Comparison of ENCODE assay signal across 8 cellular contexts in genomic region chr19:57815247-57816075, GRCh38. TPM values are rescaled to one million over a fixed set of nuclear protein-coding genes. Genes with fewer than 3 reads are reported as not detected.
DNase-seq lines count a peak whose midpoint lies in the region; ATAC-seq, FAIRE-seq and TF ChIP-seq lines count a peak whose summit lies in the region.

No MANE protein-coding gene starts in this region.

- H3K36me3 ChIP-seq in OCI-LY1 (ENCODE audit: insufficient read depth, low read length) (peaks cover 8% of the 10 kb centered on the region; the same call in 1 of the 2 replicates), H1 (ENCODE audit: control insufficient read depth in 2 of 4, insufficient read depth in 4 of 4, low read length in 3 of 4) (peaks cover 2 to 14% (median 5%) of the 10 kb centered on the region in 4 experiments; a peak in 5 of 8 replicates), osteoblast (ENCODE audit: insufficient read depth, low read length) (peaks cover 6% of the 10 kb centered on the region)

- WGBS in H1 (ENCODE audit: extremely low coverage in 1 of 2, insufficient coverage in 1 of 2, insufficient read length in 1 of 2, insufficient replicate concordance in 2 of 2, low coverage in 1 of 2, low lambda C conversion rate in 2 of 2, missing lambda C conversion rate in 1 of 2), 2 experiments, result 92% methylated on average over 17 of the region's 17 CpGs; no CpG with 5 or more reads in 1 of the 2 experiments

- H3K27ac ChIP-seq in CD4-positive, alpha-beta T cell (ENCODE audit: low read depth, low read length), result peak overlapping the region; percentile 55
- H3K27ac ChIP-seq in OCI-LY1 (ENCODE audit: low read depth, low read length, poor library complexity, severe bottlenecking), result no peak overlapping the region
- H3K27ac ChIP-seq in H1 (ENCODE audit: low read depth, low read length), result no peak overlapping the region
- peak overlapping the region; percentile 61 for H3K27ac ChIP-seq in osteoblast (ENCODE audit: low read depth, low read length)

- H3K56ac ChIP-seq in H1 (replicated peaks; ENCODE audit: insufficient read length, low read depth, low read length), result no peak overlapping the region

- peak overlapping the region; percentile 94 for H3K27ac Mint-ChIP-seq in CD4-positive, alpha-beta T cell

- H3K4ac ChIP-seq in H1 (replicated peaks; ENCODE audit: insufficient read length, low read depth, low read length), result no peak overlapping the region

- H3K4me3 ChIP-seq in OCI-LY1 (ENCODE audit: low read depth, low read length, poor library complexity, severe bottlenecking) (peak overlapping the region; percentile 94), H1 (ENCODE audit: extremely low read depth in 1 of 4, insufficient read depth in 2 of 4, low read depth in 3 of 4, low read length in 4 of 4) (peak overlapping the region in 1 of 4 experiments; percentile 99; a peak in 2 of 8 replicates), osteoblast (ENCODE audit: insufficient read depth, low read length) (peak overlapping the region; percentile 92)

- no peaks in the 10 kb centered on the region for H3K9me2 ChIP-seq in OCI-LY1 (ENCODE audit: low read depth, low read length)

- H3K4me3 Mint-ChIP-seq in CD4-positive, alpha-beta T cell, result peak overlapping the region; percentile 97

- peaks cover 17% of the 10 kb centered on the region for H3K79me2 ChIP-seq in OCI-LY1 (ENCODE audit: insufficient read depth, low read length)
- peaks cover 2 to 18% of the 10 kb centered on the region in 2 experiments; a peak in 3 of 4 replicates for H3K79me2 ChIP-seq in H1 (ENCODE audit: control insufficient read depth in 1 of 2, insufficient read depth in 2 of 2, low read length in 2 of 2)
- H3K79me2 ChIP-seq in osteoblast (ENCODE audit: insufficient read depth, low read length), result peaks cover 30% of the 10 kb centered on the region

- H3K4me1 ChIP-seq in OCI-LY1 (ENCODE audit: insufficient read depth, low read length, severe bottlenecking) (peaks cover 40% of the 10 kb centered on the region), H1 (replicated peaks in 1 of 4; ENCODE audit: control insufficient read depth in 3 of 4, insufficient read depth in 4 of 4, low read length in 3 of 4) (peaks cover 0 to 4% (median 3%) of the 10 kb centered on the region in 4 experiments; a peak in 5 of 7 replicates), osteoblast (ENCODE audit: insufficient read depth, low read length) (peaks cover 7% of the 10 kb centered on the region)

- POLR2A ChIA-PET in CD4-positive, alpha-beta T cell (lab: Charles Lee), result interaction anchor here (0.6 to 1.9 kb wide), 15 partner anchors 15 to 201 kb away, joined by 3 to 17 read pairs (median 4); partner anchors contain the start of genes ZNF134, ZNF154, ZNF211 and ZNF417
- POLR2A ChIA-PET in H1 (lab: Charles Lee; ENCODE audit: partially characterized antibody), result interaction anchor here (0.6 to 3.5 kb wide), 21 partner anchors 11 to 483 kb away, joined by 3 to 36 read pairs (median 3); partner anchors contain the start of genes ZNF135, ZNF154, ZNF586 and ZNF587

- H3K36me3 Mint-ChIP-seq in CD4-positive, alpha-beta T cell (ENCODE audit: low read depth), result peaks cover 44% of the 10 kb centered on the region

- H3K14ac ChIP-seq in H1 (ENCODE audit: insufficient read length), result no peak overlapping the region

- H3K9me3 Mint-ChIP-seq in CD4-positive, alpha-beta T cell, result no peaks in the 10 kb centered on the region

- no peak for ATAC-seq in CD4-positive, alpha-beta T cell (ENCODE audit: poor library complexity)
- ATAC-seq in GM19328 (IDR thresholded peaks at IDR 0.05; ENCODE audit: unreplicated experiment) (no peak), HG02588 (IDR thresholded peaks at IDR 0.05; ENCODE audit: unreplicated experiment) (no peak)

- H2BK5ac ChIP-seq in H1 (ENCODE audit: low read depth, low read length), result no peak overlapping the region

- H3K23me2 ChIP-seq in H1 (ENCODE audit: low read depth, low read length), result peaks cover 7% of the 10 kb centered on the region

- no peaks in the 10 kb centered on the region for H3F3A ChIP-seq in OCI-LY1 (ENCODE audit: insufficient read depth, low read length)

- no peak overlapping the region for H2AK5ac ChIP-seq in H1 (ENCODE audit: low read depth, low read length)

- H2BK20ac ChIP-seq in H1 (ENCODE audit: low read length), result no peak overlapping the region

- no peak overlapping the region for H2AFZ ChIP-seq in OCI-LY1 (ENCODE audit: low read length)
- H2AFZ ChIP-seq in H1 (ENCODE audit: low read length), result no peak overlapping the region
- no peak overlapping the region for H2AFZ ChIP-seq in osteoblast (ENCODE audit: low read length)

- TF ChIP-seq RAD21 in H1 (IDR thresholded peaks at IDR 0.05 in 1 of 2, conservative IDR thresholded peaks at IDR 0.05 in 1 of 2; ENCODE audit: low read depth in 2 of 2, low read length in 2 of 2), result no peak

- H3K9ac ChIP-seq in OCI-LY1 (ENCODE audit: low read length) (peak overlapping the region; percentile 92), H1 (replicated peaks in 1 of 4; ENCODE audit: extremely low read depth in 1 of 4, low read depth in 3 of 4, low read length in 3 of 4) (no peak overlapping the region)

- H2BK12ac ChIP-seq in H1 (ENCODE audit: low read depth, low read length), result no peak overlapping the region

- TF ChIP-seq CTCF in CD4-positive, alpha-beta T cell (IDR thresholded peaks at IDR 0.05), result no peak
- TF ChIP-seq CTCF in OCI-LY1 (IDR thresholded peaks at IDR 0.05; ENCODE audit: low read length), result no peak
- TF ChIP-seq CTCF in H1 (IDR thresholded peaks at IDR 0.05; ENCODE audit: control extremely low read depth in 1 of 3, insufficient read depth in 1 of 3, low read depth in 1 of 3, low read length in 3 of 3), result no peak
- TF ChIP-seq CTCF in osteoblast (IDR thresholded peaks at IDR 0.05; ENCODE audit: extremely low read depth, low read depth, low read length), result no peak

- no peaks in the 10 kb centered on the region for H3K27me3 ChIP-seq in CD4-positive, alpha-beta T cell (ENCODE audit: control insufficient read depth, insufficient read depth, low read length)
- H3K27me3 ChIP-seq in OCI-LY1 (ENCODE audit: insufficient read depth, low read length), result no peaks in the 10 kb centered on the region
- no peaks in the 10 kb centered on the region for H3K27me3 ChIP-seq in H1 (replicated peaks in 1 of 4; ENCODE audit: control insufficient read depth in 3 of 4, extremely low read depth in 1 of 4, insufficient read depth in 3 of 4, low read length in 3 of 4)
- no peaks in the 10 kb centered on the region for H3K27me3 ChIP-seq in osteoblast (ENCODE audit: insufficient read depth, low read length)

- H4K8ac ChIP-seq in H1 (ENCODE audit: extremely low read depth, insufficient read depth, low read length), result peak overlapping the region; percentile 53; the same call in 1 of the 2 replicates

- no peak for TF ChIP-seq POLR2A in H1 (IDR thresholded peaks at IDR 0.05; ENCODE audit: control extremely low read depth in 1 of 2, low read depth in 2 of 2, low read length in 2 of 2)

- CTCF ChIA-PET in CD4-positive, alpha-beta T cell (lab: Charles Lee), result interaction anchor here (1.0 kb wide), 1 partner anchor 46 kb away, joined by 4 read pairs; the partner anchor contains the start of gene ZNF586
- CTCF ChIA-PET in H1 (lab: Charles Lee; ENCODE audit: partially characterized antibody), result interaction anchor here (0.6 to 1.6 kb wide), 3 partner anchors 10 to 350 kb away, joined by 4 read pairs; no protein-coding TSS in a partner anchor

- H3K18ac ChIP-seq in H1 (ENCODE audit: extremely low read depth, low read length), result no peak overlapping the region

- H3K23ac ChIP-seq in H1 (ENCODE audit: insufficient read length), result no peak overlapping the region

- H4K5ac ChIP-seq in H1 (ENCODE audit: insufficient read length, low read depth, low read length), result no peak overlapping the region

- 0 out of 2 replicates have a peak, but pooled peaks cover 2% of the 10 kb centered on the region for H3K79me1 ChIP-seq in H1 (ENCODE audit: low read depth, low read length)

- no peak for DNase-seq in CD4-positive, alpha-beta T cell
- DNase-seq in H1 (ENCODE audit: low read depth in 1 of 2, low spot score in 2 of 2) (no peak), osteoblast (ENCODE audit: insufficient read length, low spot score, missing footprints) (no peak), UCSD-AML1 (lab: John Stamatoyannopoulos, UW; ENCODE audit: unreplicated experiment) (no peak), SW 1271 (lab: John Stamatoyannopoulos, UW) (no peak)

- no peaks in the 10 kb centered on the region for H3K9me3 ChIP-seq in CD4-positive, alpha-beta T cell (ENCODE audit: control insufficient read depth, low read length)
- H3K9me3 ChIP-seq in OCI-LY1 (ENCODE audit: low read length) (no peaks in the 10 kb centered on the region), H1 (ENCODE audit: insufficient read depth in 2 of 2, low read depth in 1 of 2, low read length in 1 of 2) (no peaks in the 10 kb centered on the region), osteoblast (ENCODE audit: low read depth, low read length) (no peaks in the 10 kb centered on the region)

- peak overlapping the region; percentile 92 for H3K4me2 ChIP-seq in OCI-LY1 (ENCODE audit: low read length)
- H3K4me2 ChIP-seq in H1 (ENCODE audit: insufficient read depth in 1 of 2, low read depth in 2 of 2, low read length in 2 of 2), result peak overlapping the region; percentile 52 to 94; a peak in 3 of 4 replicates
- H3K4me2 ChIP-seq in osteoblast (ENCODE audit: insufficient read depth, low read length), result peak overlapping the region; percentile 75

- intact Hi-C loops in CD4-positive, alpha-beta T cell (cut with DNase I, micrococcal nuclease), result loop anchor here (5.0 to 10.0 kb wide), 3 partner anchors 339 to 509 kb away; partner anchors contain the start of genes ZNF17 (in 1 of the 2), ZNF329 (in 1 of the 2) and ZSCAN22 (in 1 of the 2)

- no peak overlapping the region for H2BK120ac ChIP-seq in H1 (replicated peaks; ENCODE audit: low read depth, low read length)

- H2BK15ac ChIP-seq in H1 (ENCODE audit: low read length), result no peak overlapping the region

- no peak for FAIRE-seq in H1 (lab: Jason Lieb, UNC)

- no peak for TF ChIP-seq EP300 in H1 (IDR thresholded peaks at IDR 0.05; ENCODE audit: borderline replicate concordance in 1 of 2, low read depth in 2 of 2, low read length in 2 of 2)

- no peaks in the 10 kb centered on the region for H3K27me3 Mint-ChIP-seq in CD4-positive, alpha-beta T cell

- peaks cover 55% of the 10 kb centered on the region for H3K4me1 Mint-ChIP-seq in CD4-positive, alpha-beta T cell (ENCODE audit: low read depth)

- no peak overlapping the region for H4K91ac ChIP-seq in H1 (replicated peaks; ENCODE audit: insufficient read length, low read length)

- H4K20me1 ChIP-seq in OCI-LY1 (ENCODE audit: insufficient read depth, low read length), result no peaks in the 10 kb centered on the region
- peaks cover 0 to 6% of the 10 kb centered on the region in 2 experiments for H4K20me1 ChIP-seq in H1 (replicated peaks in 1 of 2; ENCODE audit: control insufficient read depth in 1 of 2, insufficient read depth in 2 of 2, low read length in 2 of 2)
- H4K20me1 ChIP-seq in osteoblast (ENCODE audit: insufficient read depth, low read length), result no peaks in the 10 kb centered on the region

RNA-seq across cellular contexts. Expression of gene ZNF552, which starts 0.7 kb away (rescaled TPM):
- total RNA-seq in CD4-positive, alpha-beta T cell, result 10 to 100 TPM; 22.2 to 22.3 TPM
- 10.6 and 11.6 TPM in 2 replicates for total RNA-seq in H1 (2021; fragmentation: NEBNext Ultra II Directional; extraction: Animal tissue kit (Norgen Biotek cat#: 25700))
- polyA plus RNA-seq in H1 (2011; rRNA removed), result 5.9 and 8.8 TPM in 2 replicates
- 8.8 TPM for polyA plus RNA-seq in H1 (2011; cell fraction: cytosol; rRNA removed)
- polyA plus RNA-seq in H1 (2011; cell fraction: nucleus; rRNA removed), result 10.0 TPM
- polyA plus RNA-seq in H1 (2012, experiment 1 of 2), result 8.4 to 11.8 TPM (median 9.1 TPM) in 4 replicates
- 1.9 TPM for polyA plus RNA-seq in H1 (2012, experiment 2 of 2)
- 6.5 TPM for polyA plus RNA-seq in H1 (2013, experiment 1 of 2)
- polyA plus RNA-seq in H1 (2013, experiment 2 of 2), result 7.1 TPM
- 14.2 and 21.6 TPM in 2 replicates for polyA minus RNA-seq in H1 (2011; rRNA and poly(A)+ RNA removed)
- polyA minus RNA-seq in H1 (2011; cell fraction: cytosol; rRNA and poly(A)+ RNA removed), result 6.5 TPM
- 20.9 TPM for polyA minus RNA-seq in H1 (2011; cell fraction: nucleus; rRNA and poly(A)+ RNA removed)
- total RNA-seq in osteoblast, result 5.8 and 5.9 TPM in 2 replicates

RNA-seq across cellular contexts. Expression of gene ZNF587B, which starts 14.6 kb away (rescaled TPM):
- total RNA-seq in CD4-positive, alpha-beta T cell, result 10 to 100 TPM; 23.0 to 23.8 TPM
- 53.7 and 60.1 TPM in 2 replicates for total RNA-seq in H1 (2021; fragmentation: NEBNext Ultra II Directional; extraction: Animal tissue kit (Norgen Biotek cat#: 25700))
- polyA plus RNA-seq in H1 (2011; rRNA removed), result 11.3 and 13.8 TPM in 2 replicates
- 23.1 TPM for polyA plus RNA-seq in H1 (2011; cell fraction: cytosol; rRNA removed)
- polyA plus RNA-seq in H1 (2011; cell fraction: nucleus; rRNA removed), result 18.4 TPM
- polyA plus RNA-seq in H1 (2012, experiment 1 of 2), result 22.1 to 36.7 TPM (median 26.4 TPM) in 4 replicates
- 5.6 TPM for polyA plus RNA-seq in H1 (2012, experiment 2 of 2)
- polyA plus RNA-seq in H1 (2013, experiment 1 of 2), result 23.9 TPM
- 22.1 TPM for polyA plus RNA-seq in H1 (2013, experiment 2 of 2)
- 71.9 and 78.7 TPM in 2 replicates for polyA minus RNA-seq in H1 (2011; rRNA and poly(A)+ RNA removed)
- 42.6 TPM for polyA minus RNA-seq in H1 (2011; cell fraction: cytosol; rRNA and poly(A)+ RNA removed)
- polyA minus RNA-seq in H1 (2011; cell fraction: nucleus; rRNA and poly(A)+ RNA removed), result 44.1 TPM
- total RNA-seq in osteoblast, result 21.2 and 24.2 TPM in 2 replicates

RNA-seq across cellular contexts. Expression of gene ZNF587, which starts 34.2 kb away (rescaled TPM):
- 10 to 100 TPM; 37.6 to 41.5 TPM for total RNA-seq in CD4-positive, alpha-beta T cell
- total RNA-seq in H1 (2021; fragmentation: NEBNext Ultra II Directional; extraction: Animal tissue kit (Norgen Biotek cat#: 25700)), result 41.5 and 42.1 TPM in 2 replicates
- 17.4 and 18.1 TPM in 2 replicates for polyA plus RNA-seq in H1 (2011; rRNA removed)
- 16.2 TPM for polyA plus RNA-seq in H1 (2011; cell fraction: cytosol; rRNA removed)
- polyA plus RNA-seq in H1 (2011; cell fraction: nucleus; rRNA removed), result 20.1 TPM
- polyA plus RNA-seq in H1 (2012, experiment 1 of 2), result 16.8 to 19.8 TPM (median 18.6 TPM) in 4 replicates
- polyA plus RNA-seq in H1 (2012, experiment 2 of 2), result 4.3 TPM
- polyA plus RNA-seq in H1 (2013, experiment 1 of 2), result 19.7 TPM
- polyA plus RNA-seq in H1 (2013, experiment 2 of 2), result 17.0 TPM
- polyA minus RNA-seq in H1 (2011; rRNA and poly(A)+ RNA removed), result 24.8 and 34.3 TPM in 2 replicates
- polyA minus RNA-seq in H1 (2011; cell fraction: cytosol; rRNA and poly(A)+ RNA removed), result 20.0 TPM
- polyA minus RNA-seq in H1 (2011; cell fraction: nucleus; rRNA and poly(A)+ RNA removed), result 24.2 TPM
- total RNA-seq in osteoblast, result 21.8 and 26.4 TPM in 2 replicates

RNA-seq across cellular contexts. Expression of gene ZNF586, which starts 46.0 kb away (rescaled TPM):
- 10 to 100 TPM; 51.1 to 53.4 TPM for total RNA-seq in CD4-positive, alpha-beta T cell
- 14.5 and 15.5 TPM in 2 replicates for total RNA-seq in H1 (2021; fragmentation: NEBNext Ultra II Directional; extraction: Animal tissue kit (Norgen Biotek cat#: 25700))
- polyA plus RNA-seq in H1 (2011; rRNA removed), result 5.7 and 8.1 TPM in 2 replicates
- 7.7 TPM for polyA plus RNA-seq in H1 (2011; cell fraction: cytosol; rRNA removed)
- polyA plus RNA-seq in H1 (2011; cell fraction: nucleus; rRNA removed), result 5.6 TPM
- polyA plus RNA-seq in H1 (2012, experiment 1 of 2), result 7.2 to 10.2 TPM (median 9.1 TPM) in 4 replicates
- 1.5 TPM for polyA plus RNA-seq in H1 (2012, experiment 2 of 2)
- 7.5 TPM for polyA plus RNA-seq in H1 (2013, experiment 1 of 2)
- polyA plus RNA-seq in H1 (2013, experiment 2 of 2), result 7.1 TPM
- 13.2 and 15.4 TPM in 2 replicates for polyA minus RNA-seq in H1 (2011; rRNA and poly(A)+ RNA removed)
- polyA minus RNA-seq in H1 (2011; cell fraction: cytosol; rRNA and poly(A)+ RNA removed), result 27.8 TPM
- 26.7 TPM for polyA minus RNA-seq in H1 (2011; cell fraction: nucleus; rRNA and poly(A)+ RNA removed)
- total RNA-seq in osteoblast, result 19.5 and 21.5 TPM in 2 replicates

Comparison
In these comparisons a context has a peak if more than half of its experiments do, and no peak if none do; other contexts are left out.
1. H3K27ac ChIP-seq: peak in CD4-positive, alpha-beta T cell (single experiment) and osteoblast (single experiment); none in OCI-LY1 (single experiment) and H1 (single experiment).
2. Peak in every context shown above with its lines, with median percentiles within 50 percentile points of each other: H3K4me2 ChIP-seq.